In genomic region chr2:7884338-7884737, GRCh38 we compare ENCODE assay signal across 22 cellular contexts.
DNase-seq lines count a peak whose midpoint lies in the region; ATAC-seq and TF ChIP-seq lines count a peak whose summit lies in the region.
"Had no signal": no experiment of that assay in that cellular context is flagged by ENCODE, and none has a peak within 500 bp of the region (broad histone marks: within the 10 kb centered on the region; RNA-seq: fewer than 3 reads in every experiment).

No MANE protein-coding gene starts in this region.

- no peaks in the 10 kb centered on the region for H3K9me2 ChIP-seq in hepatocyte (replicated peaks; ENCODE audit: insufficient read depth)

- H2AFZ ChIP-seq in hepatocyte = no peak overlapping the region

- CTCF ChIA-PET in WTC11 (lab: Charles Lee) = no interaction called here

- peaks cover 94% of the 10 kb centered on the region for H3K4me1 Mint-ChIP-seq in WTC11
- H3K4me1 Mint-ChIP-seq: CD8-positive, alpha-beta memory T cell had no signal

- peaks cover 9% of the 10 kb centered on the region; the same call in 1 of the 2 replicates for H3K9me3 ChIP-seq in BLaER1
- H3K9me3 ChIP-seq in hepatocyte (ENCODE audit: low read depth) = no peaks in the 10 kb centered on the region
- H3K9me3 ChIP-seq: A549, HAP-1 had no signal

- H3K9me3 Mint-ChIP-seq in WTC11 = no peaks in the 10 kb centered on the region
- H3K9me3 Mint-ChIP-seq: CD4-positive, alpha-beta T cell; CD8-positive, alpha-beta memory T cell; HFFc6 had no signal

- H3K27me3 ChIP-seq in BLaER1 = no peaks in the 10 kb centered on the region
- H3K27me3 ChIP-seq in hepatocyte = no peaks in the 10 kb centered on the region
- H3K27me3 ChIP-seq: BLaER1 treated with 17β-estradiol and CSF1 and Interleukin-3, amounts not matched to agents 10 nM and 100 nM had no signal

- TF ChIP-seq CTCF in WTC11 (IDR thresholded peaks at IDR 0.05) (no peak), hepatocyte (IDR thresholded peaks at IDR 0.05; ENCODE audit: poor library complexity) (no peak)

- no peaks in the 10 kb centered on the region for H3K79me2 ChIP-seq in hepatocyte

- peak overlapping the region; percentile 35; the same call in 1 of the 2 replicates for H3K4me3 Mint-ChIP-seq in WTC11
- H3K4me3 Mint-ChIP-seq: CD14-positive monocyte; CD4-positive, alpha-beta T cell; CD8-positive, alpha-beta memory T cell; HFFc6 had no signal

- H3K4me3 ChIP-seq in BLaER1 (no peak overlapping the region), hepatocyte (no peak overlapping the region)
- H3K4me3 ChIP-seq: A549; BLaER1 treated with 17β-estradiol and CSF1 and Interleukin-3, amounts not matched to agents 10 nM and 100 nM; GM12878; HAP-1 had no signal

- POLR2A ChIA-PET in WTC11 (lab: Charles Lee) = no interaction called here

- H4K20me1 ChIP-seq in BLaER1 (no peaks in the 10 kb centered on the region), hepatocyte (ENCODE audit: insufficient read depth, poor library complexity, severe bottlenecking) (no peaks in the 10 kb centered on the region)
- H4K20me1 ChIP-seq: BLaER1 treated with 17β-estradiol and CSF1 and Interleukin-3, amounts not matched to agents 10 nM and 100 nM had no signal

- H3K9ac ChIP-seq in BLaER1 = no peak overlapping the region
- H3K9ac ChIP-seq: BLaER1 treated with 17β-estradiol and CSF1 and Interleukin-3, amounts not matched to agents 10 nM and 100 nM had no signal

- DNase-seq in WTC11 (ENCODE audit: low spot score) = no peak
- peak; percentile 56 for DNase-seq in renal cortical epithelial cell (ENCODE audit: low read depth)
- DNase-seq in hepatocyte (ENCODE audit: low spot score) = no peak
- DNase-seq in epidermal melanocyte (ENCODE audit: insufficient read length, low spot score) = no peak
- no peak for DNase-seq in NCI-H187 treated with DMSO at 0.1 percent for 48 hours (lab: John Stamatoyannopoulos, UW)
- DNase-seq in T-helper 2 cell = no peak
- DNase-seq: 8988T; ACHN; CD4-positive, alpha-beta T cell; CD8-positive, alpha-beta memory T cell; DMS 273 treated with DMSO at 0.1 percent for 48 hours; DMS79; EL; GDM1; GOT3; HFFc6 had no signal

- no peaks in the 10 kb centered on the region for H3K27me3 Mint-ChIP-seq in WTC11 (ENCODE audit: low read depth)
- H3K27me3 Mint-ChIP-seq: CD4-positive, alpha-beta T cell; CD8-positive, alpha-beta memory T cell had no signal

- no peak overlapping the region for H3K27ac ChIP-seq in BLaER1
- H3K27ac ChIP-seq in hepatocyte = no peak overlapping the region
- H3K27ac ChIP-seq: A549 had no signal

- ATAC-seq in WTC11 = no peak
- ATAC-seq: A549, GM12878 had no signal

- H3K4me1 ChIP-seq in BLaER1 = peaks cover 12% of the 10 kb centered on the region; the same call in 1 of the 2 replicates
- peaks cover 11% of the 10 kb centered on the region for H3K4me1 ChIP-seq in hepatocyte (ENCODE audit: insufficient read depth)
- H3K4me1 ChIP-seq: HAP-1 had no signal

- H3K4me2 ChIP-seq in BLaER1 (0 out of 2 replicates have a peak overlapping the region, but pooled peaks have one; percentile 16), hepatocyte (no peak overlapping the region)
- H3K4me2 ChIP-seq: A549 had no signal

- peak overlapping the region; percentile 34; the same call in 1 of the 2 replicates for H3K27ac Mint-ChIP-seq in WTC11
- H3K27ac Mint-ChIP-seq: CD4-positive, alpha-beta T cell; HFFc6 had no signal

- WGBS in hepatocyte (ENCODE audit: low lambda C conversion rate, missing lambda C conversion rate) = 75% methylated on average over 4 of the region's 4 CpGs

- H3K36me3 ChIP-seq in BLaER1 (no peaks in the 10 kb centered on the region), hepatocyte (replicated peaks; ENCODE audit: insufficient read depth, low read depth) (no peaks in the 10 kb centered on the region)
- H3K36me3 ChIP-seq: BLaER1 treated with 17β-estradiol and CSF1 and Interleukin-3, amounts not matched to agents 10 nM and 100 nM; HAP-1 had no signal

- peaks cover 90% of the 10 kb centered on the region for H3K36me3 Mint-ChIP-seq in WTC11

TF ChIP-seq in WTC11, 78 proteins besides CTCF, POLR2A, EP300 and RAD21:
- TF ChIP-seq ZNF425 (CRISPR knock-in tag; conservative IDR thresholded peaks at IDR 0.05) (no peak), FOXP4 (CRISPR knock-in tag; IDR thresholded peaks at IDR 0.05) (no peak), HMGXB4 (CRISPR knock-in tag; IDR thresholded peaks at IDR 0.05) (no peak), STAT6 (CRISPR knock-in tag; conservative IDR thresholded peaks at IDR 0.05; ENCODE audit: low read depth) (no peak), FOXJ3 (CRISPR knock-in tag; IDR thresholded peaks at IDR 0.05; ENCODE audit: borderline replicate concordance) (no peak), E2F5 (CRISPR knock-in tag; IDR thresholded peaks at IDR 0.05) (no peak)
